ENCODE assay signal across 8 cellular contexts in genomic region chr17:386145-386876, GRCh38. TPM values are rescaled to one million over a fixed set of nuclear protein-coding genes. Genes with fewer than 3 reads are reported as not detected.
A peak's percentile ranks its signal among the peaks of the same experiment; 100 is the strongest.
DNase-seq lines count a peak whose midpoint lies in the region; ATAC-seq, FAIRE-seq and TF ChIP-seq lines count a peak whose summit lies in the region.

No MANE protein-coding gene starts in this region.

- H3K36me3 Mint-ChIP-seq in natural killer cell: no peaks in the 10 kb centered on the region

- no peak overlapping the region for H3K4me3 ChIP-seq in epithelial cell of esophagus (ENCODE audit: low read length)

- peak; percentile 28 for TF ChIP-seq CTCF in epithelial cell of esophagus (IDR thresholded peaks at IDR 0.05; ENCODE audit: insufficient read depth, low read depth, low read length, missing control alignments)
- peak; percentile 28 for TF ChIP-seq CTCF in natural killer cell (IDR thresholded peaks at IDR 0.05)

- H3K27me3 Mint-ChIP-seq in natural killer cell (ENCODE audit: low read depth in 2 of 2): peaks cover 8 to 19% of the 10 kb centered on the region in 2 donors

- peak; percentile 81 to 89 (median 81) for ATAC-seq in natural killer cell
- peak; percentile 79 for ATAC-seq in stimulated activated naive CD8-positive, alpha-beta T cell treated with anti-CD3 and anti-CD28 coated beads, Interleukin-15, Interleukin-2, amounts not matched to agents 100 U/mL and 50 U/mL, for 24 hours

- H3K27ac Mint-ChIP-seq in natural killer cell: peak overlapping the region in 1 of 2 donors; percentile 73

- H3K9me3 Mint-ChIP-seq in natural killer cell: no peaks in the 10 kb centered on the region

- DNase-seq in AG20443 (ENCODE audit: low spot score) (peak; percentile 95), GM19239 (ENCODE audit: insufficient read length, low spot score) (peak; percentile 87), NCI-H226 (peak; percentile 46), activated T-cell treated with anti-CD3 and anti-CD28 coated beads for 1 hour (ENCODE audit: low read depth) (peak; percentile 70), epithelial cell of esophagus (ENCODE audit: low read depth) (peak; percentile 38), natural killer cell (peak; percentile 53), NCI-H526 treated with DMSO at 0.1 percent for 48 hours (lab: John Stamatoyannopoulos, UW) (no peak)
- peak; percentile 85 for DNase-seq in stimulated activated naive CD8-positive, alpha-beta T cell treated with anti-CD3 and anti-CD28 coated beads, Interleukin-15, Interleukin-2, amounts not matched to agents 100 U/mL and 50 U/mL, for 24 hours

- H3K4me1 Mint-ChIP-seq in natural killer cell: peaks cover 21 to 30% of the 10 kb centered on the region in 2 donors

- intact Hi-C loops in natural killer cell (cut with micrococcal nuclease): loop anchor here (5.0 kb wide), 1 partner anchor 244 kb away; a partner anchor contains a TSS

- FAIRE-seq in GM19239 (lab: Jason Lieb, UNC): peak; percentile 33

- peak overlapping the region; percentile 91 for H3K4me3 Mint-ChIP-seq in natural killer cell

RNA-seq across cellular contexts. Expression of gene RPH3AL, which starts 33.7 kb away (rescaled TPM):
- 1 to 10 TPM; 7.2 to 9.9 (median 7.9) TPM for total RNA-seq in natural killer cell

RNA-seq across cellular contexts. Expression of gene RFLNB, which starts 59.4 kb away (rescaled TPM):
- total RNA-seq in natural killer cell: 10 to 100 TPM; 24.1 to 88.1 (median 28.2) TPM
